ENCODE assay signal across 9 cellular contexts in the genomic region with DNA sequence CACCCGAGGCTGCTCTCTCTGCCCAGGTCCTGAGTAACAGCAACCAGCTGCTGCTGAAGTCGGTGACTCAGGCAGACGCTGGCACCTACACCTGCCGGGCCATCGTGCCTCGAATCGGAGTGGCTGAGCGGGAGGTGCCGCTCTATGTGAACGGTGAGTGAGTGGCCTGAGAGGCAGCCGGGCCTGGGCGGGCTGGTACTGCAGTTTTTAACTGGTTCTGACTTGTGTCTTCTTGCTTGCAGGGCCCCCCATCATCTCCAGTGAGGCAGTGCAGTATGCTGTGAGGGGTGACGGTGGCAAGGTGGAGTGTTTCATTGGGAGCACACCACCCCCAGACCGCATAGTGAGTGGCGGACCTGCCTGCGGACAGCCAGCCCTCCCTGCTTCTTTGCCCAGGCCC.
"Had no signal": no experiment of that assay in that cellular context is flagged by ENCODE, and none has a peak within 500 bp of the region (broad histone marks: within the 10 kb centered on the region; RNA-seq: fewer than 3 reads in every experiment).

No MANE protein-coding gene starts in this region.

- H3K27ac ChIP-seq: GM23248 had no signal

- H3K9me3 ChIP-seq: HAP-1 had no signal

- H3K4me3 Mint-ChIP-seq: HFFc6, IgD-negative memory B cell had no signal

- ATAC-seq: HCT116, HepG2 had no signal

- H3K9me3 Mint-ChIP-seq: HFFc6, IgD-negative memory B cell had no signal

- H3K4me1 ChIP-seq: HAP-1 had no signal

- H3K36me3 Mint-ChIP-seq: IgD-negative memory B cell had no signal

- H2AFZ ChIP-seq: GM23248 had no signal

- H3K9ac ChIP-seq: GM23248 had no signal

- H3K27ac Mint-ChIP-seq: HFFc6 had no signal

- DNase-seq: GM23248, GOT3, H7, HFFc6, KBM-7 had no signal

- H3K4me3 ChIP-seq: GM23248, HAP-1 had no signal
